Comparison of ENCODE assay signal across 1 cellular context in genomic region chr12:43847427-43847826, GRCh38.
TF ChIP-seq lines count a peak whose summit lies in the region.

No MANE protein-coding gene starts in this region.

TF ChIP-seq in IMR-90, 13 proteins besides CTCF, POLR2A, EP300 and RAD21:
- TF ChIP-seq MXI1 (IDR thresholded peaks at IDR 0.05; ENCODE audit: borderline replicate concordance, low read depth, low read length) (no peak), CHD1 (IDR thresholded peaks at IDR 0.05; ENCODE audit: low read depth, low read length) (no peak), USF2 (IDR thresholded peaks at IDR 0.05; ENCODE audit: low read depth, low read length) (no peak), NFE2L2 (IDR thresholded peaks at IDR 0.05; ENCODE audit: low read depth, low read length) (no peak), RCOR1 (IDR thresholded peaks at IDR 0.05; ENCODE audit: insufficient replicate concordance, low read length) (no peak), BHLHE40 (IDR thresholded peaks at IDR 0.05; ENCODE audit: low read depth, low read length) (no peak), SMC3 (IDR thresholded peaks at IDR 0.05; ENCODE audit: low read depth, low read length) (no peak), CEBPB (IDR thresholded peaks at IDR 0.05; ENCODE audit: low read depth, low read length) (no peak), MAZ (IDR thresholded peaks at IDR 0.05; ENCODE audit: borderline replicate concordance, low read depth, low read length) (no peak), RFX5 (IDR thresholded peaks at IDR 0.05; ENCODE audit: low read depth, low read length) (no peak), MAFK (IDR thresholded peaks at IDR 0.05; ENCODE audit: low read depth, low read length) (no peak), FOS (IDR thresholded peaks at IDR 0.05; ENCODE audit: low read depth, low read length) (no peak), ELK1 (IDR thresholded peaks at IDR 0.05; ENCODE audit: borderline replicate concordance, low read depth, low read length) (no peak)
